Comparison of ENCODE assay signal across 17 cellular contexts in genomic region chr14:38387821-38388220, GRCh38.
"Had no signal": no experiment of that assay in that cellular context is flagged by ENCODE, and none has a peak within 500 bp of the region (broad histone marks: within the 10 kb centered on the region; RNA-seq: fewer than 3 reads in every experiment).

No MANE protein-coding gene starts in this region.

- H3K9me3 Mint-ChIP-seq: nephron progenitor cell had no signal

- H3K36me3 Mint-ChIP-seq: naive B cell; stimulated activated naive B cell treated with anti-CD40 and anti-IgM and Interleukin-4, amounts not matched to agents 10 μg/mL and 1 μg/mL and 100 μg/mL, for 72 hours had no signal

- H3K4me1 ChIP-seq: colonic mucosa, gastrocnemius medialis, testis had no signal

- H3K36me3 ChIP-seq: colonic mucosa, gastrocnemius medialis, heart right ventricle, tibial nerve had no signal

- H3K27me3 ChIP-seq: colonic mucosa, gastrocnemius medialis, heart right ventricle, testis, tibial nerve had no signal

- ATAC-seq: gastrocnemius medialis; heart right ventricle; sciatic nerve; stimulated activated naive B cell treated with anti-CD40 and anti-IgM and Interleukin-4, amounts not matched to agents 10 μg/mL and 1 μg/mL and 100 μg/mL, for 72 hours; stimulated activated naive CD8-positive, alpha-beta T cell treated with anti-CD3 and anti-CD28 coated beads, Interleukin-15, amount 100 ng/mL, for 72 hours had no signal

- DNase-seq: colonic mucosa; dermis blood vessel endothelial cell; gastrocnemius medialis; heart right ventricle; hypothalamus; kidney glomerular epithelial cell; midbrain; naive B cell; nephron progenitor cell; posterior cingulate gyrus; stimulated activated CD4-positive, alpha-beta T cell treated with anti-CD3 and anti-CD28 coated beads, Interleukin-2, amount 100 ng/mL, for 24 hours; stimulated activated CD4-positive, alpha-beta T cell treated with anti-CD3 and anti-CD28 coated beads, Interleukin-4, amount 100 ng/mL, for 4 hours; stimulated activated naive B cell treated with anti-CD40 and anti-IgM and Interleukin-4, amounts not matched to agents 10 μg/mL and 1 μg/mL and 100 μg/mL, for 72 hours; stimulated activated naive CD8-positive, alpha-beta T cell treated with anti-CD3 and anti-CD28 coated beads, Interleukin-15, amount 100 ng/mL, for 72 hours; testis had no signal

- H3K9me3 ChIP-seq: colonic mucosa, gastrocnemius medialis, heart right ventricle, testis, tibial nerve had no signal

- H3K4me1 Mint-ChIP-seq: naive B cell; nephron progenitor cell; stimulated activated naive B cell treated with anti-CD40 and anti-IgM and Interleukin-4, amounts not matched to agents 10 μg/mL and 1 μg/mL and 100 μg/mL, for 72 hours; stimulated activated naive CD8-positive, alpha-beta T cell treated with anti-CD3 and anti-CD28 coated beads, Interleukin-15, amount 100 ng/mL, for 72 hours had no signal

- H3K4me3 Mint-ChIP-seq: naive B cell; nephron progenitor cell; stimulated activated naive B cell treated with anti-CD40 and anti-IgM and Interleukin-4, amounts not matched to agents 10 μg/mL and 1 μg/mL and 100 μg/mL, for 72 hours; stimulated activated naive CD8-positive, alpha-beta T cell treated with anti-CD3 and anti-CD28 coated beads, Interleukin-15, amount 100 ng/mL, for 72 hours had no signal

- H3K27ac ChIP-seq: colonic mucosa, gastrocnemius medialis, heart right ventricle, testis, tibial nerve had no signal

- H3K27ac Mint-ChIP-seq: naive B cell; nephron progenitor cell; stimulated activated naive B cell treated with anti-CD40 and anti-IgM and Interleukin-4, amounts not matched to agents 10 μg/mL and 1 μg/mL and 100 μg/mL, for 72 hours; stimulated activated naive CD8-positive, alpha-beta T cell treated with anti-CD3 and anti-CD28 coated beads, Interleukin-15, amount 100 ng/mL, for 72 hours had no signal

- H3K4me3 ChIP-seq: colonic mucosa, gastrocnemius medialis, heart right ventricle, testis, tibial nerve had no signal

- H3K27me3 Mint-ChIP-seq: naive B cell; stimulated activated naive B cell treated with anti-CD40 and anti-IgM and Interleukin-4, amounts not matched to agents 10 μg/mL and 1 μg/mL and 100 μg/mL, for 72 hours; stimulated activated naive CD8-positive, alpha-beta T cell treated with anti-CD3 and anti-CD28 coated beads, Interleukin-15, amount 100 ng/mL, for 72 hours had no signal
